In genomic region chr14:64501326-64502171, GRCh38 we compare ENCODE assay signal across 9 cellular contexts. TPM values are rescaled to one million over a fixed set of nuclear protein-coding genes. Genes with fewer than 3 reads are reported as not detected.
DNase-seq lines count a peak whose midpoint lies in the region; ATAC-seq lines count a peak whose summit lies in the region.
"Had no signal": no experiment of that assay in that cellular context is flagged by ENCODE, and none has a peak within 500 bp of the region (broad histone marks: within the 10 kb centered on the region; RNA-seq: fewer than 3 reads in every experiment).

No MANE protein-coding gene starts in this region.

- no peaks in the 10 kb centered on the region for H3K27me3 Mint-ChIP-seq in T-helper 1 cell treated with Interleukin-12 subunit alpha and Interleukin-12 subunit beta and Interleukin-4 antibody, amounts not matched to agents 30 μg/mL and 1 μg/mL, for 36 hours (ENCODE audit: low read depth)
- H3K27me3 Mint-ChIP-seq in natural killer cell treated with Interleukin-12 subunit alpha and Interleukin-12 subunit beta and Interleukin-15 and Interleukin-18, amount 100 ng/mL, for 72 hours: no peaks in the 10 kb centered on the region

- H3K36me3 Mint-ChIP-seq in T-helper 1 cell treated with Interleukin-12 subunit alpha and Interleukin-12 subunit beta and Interleukin-4 antibody, amounts not matched to agents 30 μg/mL and 1 μg/mL, for 36 hours (ENCODE audit: low read depth): peaks cover 34% of the 10 kb centered on the region
- peaks cover 15% of the 10 kb centered on the region for H3K36me3 Mint-ChIP-seq in natural killer cell treated with Interleukin-12 subunit alpha and Interleukin-12 subunit beta and Interleukin-15 and Interleukin-18, amount 100 ng/mL, for 72 hours

- H3K27ac ChIP-seq in epithelial cell of prostate: peak overlapping the region; percentile 98
- H3K27ac ChIP-seq: HL-60 had no signal

- H3K27ac Mint-ChIP-seq in T-helper 1 cell treated with Interleukin-12 subunit alpha and Interleukin-12 subunit beta and Interleukin-4 antibody, amounts not matched to agents 30 μg/mL and 1 μg/mL, for 36 hours: peak overlapping the region; percentile 100
- H3K27ac Mint-ChIP-seq in natural killer cell treated with Interleukin-12 subunit alpha and Interleukin-12 subunit beta and Interleukin-15 and Interleukin-18, amount 100 ng/mL, for 72 hours: peak overlapping the region; percentile 95 to 99

- DNase-seq in AG08396 (ENCODE audit: low spot score): peak; percentile 27
- DNase-seq in H4 (ENCODE audit: low spot score): peak; percentile 92
- no peak for DNase-seq in epithelial cell of prostate (ENCODE audit: low read depth, low spot score)
- no peak for DNase-seq in natural killer cell treated with Interleukin-12 subunit alpha and Interleukin-12 subunit beta and Interleukin-15 and Interleukin-18, amount 100 ng/mL, for 72 hours (ENCODE audit: low spot score)
- no peak for DNase-seq in middle frontal gyrus (ENCODE audit: extremely low spot score, low spot score)

- peak overlapping the region; percentile 100 for H3K4me3 Mint-ChIP-seq in T-helper 1 cell treated with Interleukin-12 subunit alpha and Interleukin-12 subunit beta and Interleukin-4 antibody, amounts not matched to agents 30 μg/mL and 1 μg/mL, for 36 hours
- peak overlapping the region; percentile 98 for H3K4me3 Mint-ChIP-seq in natural killer cell treated with Interleukin-12 subunit alpha and Interleukin-12 subunit beta and Interleukin-15 and Interleukin-18, amount 100 ng/mL, for 72 hours

- ATAC-seq in natural killer cell treated with Interleukin-12 subunit alpha and Interleukin-12 subunit beta and Interleukin-15 and Interleukin-18, amount 100 ng/mL, for 72 hours: no peak
- ATAC-seq in HG03097 (IDR thresholded peaks at IDR 0.05; ENCODE audit: low FRiP score, unreplicated experiment) (no peak), GM18861 (IDR thresholded peaks at IDR 0.05; ENCODE audit: unreplicated experiment) (no peak)

- no peaks in the 10 kb centered on the region for H3K9me3 Mint-ChIP-seq in T-helper 1 cell treated with Interleukin-12 subunit alpha and Interleukin-12 subunit beta and Interleukin-4 antibody, amounts not matched to agents 30 μg/mL and 1 μg/mL, for 36 hours
- no peaks in the 10 kb centered on the region for H3K9me3 Mint-ChIP-seq in natural killer cell treated with Interleukin-12 subunit alpha and Interleukin-12 subunit beta and Interleukin-15 and Interleukin-18, amount 100 ng/mL, for 72 hours

- H3K4me1 Mint-ChIP-seq in T-helper 1 cell treated with Interleukin-12 subunit alpha and Interleukin-12 subunit beta and Interleukin-4 antibody, amounts not matched to agents 30 μg/mL and 1 μg/mL, for 36 hours (ENCODE audit: low read depth): peaks cover 45% of the 10 kb centered on the region
- peaks cover 35 to 43% of the 10 kb centered on the region in 2 donors for H3K4me1 Mint-ChIP-seq in natural killer cell treated with Interleukin-12 subunit alpha and Interleukin-12 subunit beta and Interleukin-15 and Interleukin-18, amount 100 ng/mL, for 72 hours (ENCODE audit: low read depth in 2 of 2)

RNA-seq across cellular contexts. Expression of gene ZBTB25, which starts 2.1 kb away (rescaled TPM):
- 2.3 and 2.6 TPM in 2 replicates for total RNA-seq in H4 (2014; rRNA removed; shearing (Covaris generic))
- 10 to 100 TPM; 15.2 to 21.4 TPM for total RNA-seq in natural killer cell treated with Interleukin-12 subunit alpha and Interleukin-12 subunit beta and Interleukin-15 and Interleukin-18, amount 100 ng/mL, for 72 hours

RNA-seq across cellular contexts. Expression of gene ZBTB1, which starts 3.0 kb away (rescaled TPM):
- 32.6 and 34.7 TPM in 2 replicates for total RNA-seq in H4 (2014; rRNA removed; shearing (Covaris generic))
- 10 to 100 TPM; 42.5 to 46.8 TPM for total RNA-seq in natural killer cell treated with Interleukin-12 subunit alpha and Interleukin-12 subunit beta and Interleukin-15 and Interleukin-18, amount 100 ng/mL, for 72 hours

RNA-seq across cellular contexts. Expression of gene AKAP5, which starts 36.2 kb away (rescaled TPM):
- 0.81 and 1.5 TPM in 2 replicates for total RNA-seq in H4 (2014; rRNA removed; shearing (Covaris generic))
- total RNA-seq in natural killer cell treated with Interleukin-12 subunit alpha and Interleukin-12 subunit beta and Interleukin-15 and Interleukin-18, amount 100 ng/mL, for 72 hours: 1 to 10 TPM; 2.0 to 2.2 TPM

RNA-seq across cellular contexts. Expression of gene HSPA2, which starts 39.0 kb away (rescaled TPM):
- total RNA-seq in H4 (2014; rRNA removed; shearing (Covaris generic)): 3.7 and 3.8 TPM in 2 replicates
- 10 to 100 TPM in 1 of 2 donors, 1 to 10 TPM in 1; 5.7 to 12.5 TPM for total RNA-seq in natural killer cell treated with Interleukin-12 subunit alpha and Interleukin-12 subunit beta and Interleukin-15 and Interleukin-18, amount 100 ng/mL, for 72 hours

RNA-seq across cellular contexts. Expression of gene PPP1R36, which starts 48.2 kb away (rescaled TPM):
- total RNA-seq in H4 (2014; rRNA removed; shearing (Covaris generic)): 0.64 TPM in 1 of 2 replicates, not detected in the other
- under 1 TPM in 1 of 2 donors, not detected in 1; 0.17 TPM for total RNA-seq in natural killer cell treated with Interleukin-12 subunit alpha and Interleukin-12 subunit beta and Interleukin-15 and Interleukin-18, amount 100 ng/mL, for 72 hours

Comparison
In these comparisons a context has a peak if more than half of its experiments do, and no peak if none do; other contexts are left out.
1. DNase-seq: peak in AG08396 (single experiment) and H4 (single experiment); none in epithelial cell of prostate (single experiment), natural killer cell treated with Interleukin-12 subunit alpha and Interleukin-12 subunit beta and Interleukin-15 and Interleukin-18, amount 100 ng/mL, for 72 hours (single experiment) and middle frontal gyrus (single experiment).